Comparison of ENCODE assay signal across 28 cellular contexts in genomic region chr5:179204572-179204971, GRCh38.
A peak's percentile ranks its signal among the peaks of the same experiment; 100 is the strongest.
DNase-seq lines count a peak whose midpoint lies in the region; ATAC-seq, FAIRE-seq and TF ChIP-seq lines count a peak whose summit lies in the region.
"Had no signal": no experiment of that assay in that cellular context is flagged by ENCODE, and none has a peak within 500 bp of the region (broad histone marks: within the 10 kb centered on the region; RNA-seq: fewer than 3 reads in every experiment).

No MANE protein-coding gene starts in this region.

- ATAC-seq in right cardiac atrium (no peak), heart left ventricle (no peak), HepG2 (no peak)
- ATAC-seq: A549, GM12878 had no signal

- TF ChIP-seq RAD21 in HepG2 (CRISPR knock-in tag; IDR thresholded peaks at IDR 0.05): no peak

- in situ Hi-C loops in HepG2 (cut with HindIII; ENCODE audit: extremely low pct_ligation_motif_present, low pct_unique_long_range_greater_than_20kb): no loop called here

- FAIRE-seq in HepG2 (lab: Jason Lieb, UNC): no peak
- FAIRE-seq: A549, GM12878, GM12892, GM18507, GM19239 had no signal

- no peak overlapping the region for H4K91ac ChIP-seq in neuronal stem cell (ENCODE audit: low read depth, low read length, poor library complexity)

- H3K4ac ChIP-seq in neuronal stem cell (ENCODE audit: low read length): no peak overlapping the region

- no peak for TF ChIP-seq EP300 in HepG2 (IDR thresholded peaks at IDR 0.05; ENCODE audit: low read depth in 2 of 2, low read length in 2 of 2)
- TF ChIP-seq EP300 in HepG2 (CRISPR knock-in tag; IDR thresholded peaks at IDR 0.05; ENCODE audit: borderline replicate concordance): no peak

- H3K9ac ChIP-seq in neuronal stem cell (ENCODE audit: low read depth, low read length, poor library complexity) (no peak overlapping the region), HepG2 (ENCODE audit: insufficient read depth, low read depth, low read length) (no peak overlapping the region)
- H3K9ac ChIP-seq: BLaER1 had no signal

- no peak overlapping the region for H4K8ac ChIP-seq in neuronal stem cell (ENCODE audit: low read depth, low read length)

- TF ChIP-seq POLR2A in heart left ventricle (IDR thresholded peaks at IDR 0.05): no peak
- TF ChIP-seq POLR2A in HepG2 (IDR thresholded peaks at IDR 0.05; ENCODE audit: insufficient read depth in 1 of 2, low read depth in 2 of 2, low read length in 2 of 2): no peak

- no peak overlapping the region for H2AK5ac ChIP-seq in neuronal stem cell (ENCODE audit: low read depth, low read length)

- intact Hi-C loops in right cardiac atrium (cut with DNase I) (no loop called here), heart left ventricle (cut with DNase I) (no loop called here), HepG2 (cut with micrococcal nuclease; ENCODE audit: unreplicated experiment) (no loop called here)

- H4K20me1 ChIP-seq in HepG2 (ENCODE audit: insufficient read depth, low read length): no peaks in the 10 kb centered on the region
- H4K20me1 ChIP-seq: BLaER1 had no signal

- H3K36me3 ChIP-seq in heart left ventricle (no peaks in the 10 kb centered on the region), HEK293 (ENCODE audit: control insufficient read depth in 2 of 2, insufficient read depth in 1 of 2, low read length in 2 of 2) (no peaks in the 10 kb centered on the region), neuronal stem cell (replicated peaks in 1 of 2; ENCODE audit: control insufficient read depth in 2 of 2, insufficient read depth in 2 of 2, low read length in 2 of 2) (no peaks in the 10 kb centered on the region), HepG2 (replicated peaks in 1 of 2; ENCODE audit: control insufficient read depth in 1 of 2, insufficient read depth in 2 of 2, low read length in 2 of 2) (no peaks in the 10 kb centered on the region)
- H3K36me3 ChIP-seq: BE2C, BLaER1 had no signal

- no peaks in the 10 kb centered on the region for H3K79me2 ChIP-seq in HepG2 (ENCODE audit: insufficient read depth, low read length)

- no peak overlapping the region for H3K14ac ChIP-seq in neuronal stem cell (ENCODE audit: low read length)

- no peak overlapping the region for H2BK15ac ChIP-seq in neuronal stem cell (ENCODE audit: low read length)

- peak overlapping the region; percentile 11 for H3K18ac ChIP-seq in neuronal stem cell (ENCODE audit: low read length)

- H3K23ac ChIP-seq in neuronal stem cell (ENCODE audit: low read depth, low read length, poor library complexity): no peak overlapping the region

- H3K9me3 ChIP-seq in right cardiac atrium (ENCODE audit: control insufficient read depth, low read length) (no peaks in the 10 kb centered on the region), heart left ventricle (no peaks in the 10 kb centered on the region), HEK293 (ENCODE audit: control insufficient read depth, insufficient read depth, low read depth, low read length) (no peaks in the 10 kb centered on the region), neuronal stem cell (replicated peaks in 1 of 2; ENCODE audit: control insufficient read depth in 2 of 2, insufficient read depth in 1 of 2, low read depth in 1 of 2, low read length in 2 of 2) (no peaks in the 10 kb centered on the region), HepG2 (ENCODE audit: low read length) (no peaks in the 10 kb centered on the region)
- H3K9me3 ChIP-seq: BE2C, BLaER1 had no signal

- DNase-seq in NCI-H748 (lab: John Stamatoyannopoulos, UW; ENCODE audit: unreplicated experiment) (peak; percentile 13), NCI-H748 treated with DMSO at 0.1 percent for 48 hours (lab: John Stamatoyannopoulos, UW) (no peak), right cardiac atrium (peak in 2 of 3 donors; percentile 43 to 49), heart left ventricle (no peak), neuronal stem cell (ENCODE audit: low spot score) (no peak), HepG2 (ENCODE audit: low spot score) (no peak), dedifferentiated amniotic fluid mesenchymal stem cell (ENCODE audit: extremely low spot score) (no peak)
- DNase-seq: ACHN; BE2C; C1 segment of cervical spinal cord; CD4-positive, alpha-beta memory T cell; CD4-positive, CD25-positive, alpha-beta regulatory T cell; COR-L47; DMS 273 treated with DMSO at 0.1 percent for 48 hours; DMS153; DMS53; DMS79; DND-41; EL; GDM1 had no signal

- WGBS in right cardiac atrium: 74% methylated on average over 21 of the region's 21 CpGs
- WGBS in heart left ventricle, 4 donors: 60 to 75% (median 70%) methylated on average over 10 to 21 of the region's 21 CpGs
- no CpG with 5 or more reads among the region's 21 CpGs for WGBS in neuronal stem cell (ENCODE audit: extremely low coverage in 2 of 2, insufficient read length in 2 of 2, insufficient replicate concordance in 1 of 2), 2 donors
- WGBS in HepG2 (ENCODE audit: low lambda C conversion rate): 67% methylated on average over 7 of the region's 21 CpGs

- no peak overlapping the region for H3K4me2 ChIP-seq in neuronal stem cell (ENCODE audit: insufficient read depth, low read length, poor library complexity, severe bottlenecking)
- H3K4me2 ChIP-seq in HepG2 (ENCODE audit: low read depth, low read length): no peak overlapping the region
- H3K4me2 ChIP-seq: A549, BLaER1 had no signal

- H3K27me3 ChIP-seq in right cardiac atrium (ENCODE audit: control insufficient read depth, insufficient read depth) (no peaks in the 10 kb centered on the region), heart left ventricle (no peaks in the 10 kb centered on the region), neuronal stem cell (ENCODE audit: control insufficient read depth in 3 of 3, insufficient read depth in 3 of 3, low read depth in 1 of 3, low read length in 3 of 3) (no peaks in the 10 kb centered on the region), HepG2 (ENCODE audit: control insufficient read depth in 1 of 2, insufficient read depth in 2 of 2, low read length in 2 of 2) (peaks cover 8 to 55% of the 10 kb centered on the region in 2 experiments)
- H3K27me3 ChIP-seq: BE2C, BLaER1 had no signal

- H2BK12ac ChIP-seq in neuronal stem cell (ENCODE audit: low read length): no peak overlapping the region

- H2BK120ac ChIP-seq in neuronal stem cell (ENCODE audit: low read depth, low read length): no peak overlapping the region

- H2AFZ ChIP-seq in neuronal stem cell (ENCODE audit: low read length): no peak overlapping the region
- H2AFZ ChIP-seq in HepG2 (ENCODE audit: low read length): no peak overlapping the region

- no peaks in the 10 kb centered on the region for H3K4me1 ChIP-seq in right cardiac atrium (ENCODE audit: control insufficient read depth, insufficient read depth, low read length)
- no peaks in the 10 kb centered on the region for H3K4me1 ChIP-seq in heart left ventricle
- no peaks in the 10 kb centered on the region for H3K4me1 ChIP-seq in HEK293 (ENCODE audit: control insufficient read depth, insufficient read depth, low read length)
- H3K4me1 ChIP-seq in neuronal stem cell (ENCODE audit: control insufficient read depth in 2 of 2, insufficient read depth in 1 of 2, low read depth in 1 of 2, low read length in 2 of 2): peaks cover 0 to 7% of the 10 kb centered on the region in 2 donors
- no peaks in the 10 kb centered on the region for H3K4me1 ChIP-seq in HepG2 (ENCODE audit: insufficient read depth, low read length)
- H3K4me1 ChIP-seq: A549, BE2C had no signal

- H3K27ac ChIP-seq in right cardiac atrium (ENCODE audit: low read length): no peak overlapping the region
- no peak overlapping the region for H3K27ac ChIP-seq in heart left ventricle
- H3K27ac ChIP-seq in HEK293 (ENCODE audit: extremely low read depth, low read depth, low read length): no peak overlapping the region
- H3K27ac ChIP-seq in neuronal stem cell (replicated peaks; ENCODE audit: low read length): no peak overlapping the region
- no peak overlapping the region for H3K27ac ChIP-seq in HepG2 (ENCODE audit: extremely low read length, insufficient read depth, low read length)
- H3K27ac ChIP-seq: 22Rv1, A549, BLaER1 had no signal

- no TSS peak for BruUV-seq in HepG2 (replicated peaks; lab: Mats Ljungman, UMichigan)

- no peak for TF ChIP-seq CTCF in heart left ventricle (IDR thresholded peaks at IDR 0.05)
- no peak for TF ChIP-seq CTCF in HEK293 (tag by site-specific recombination; IDR thresholded peaks at IDR 0.05)
- TF ChIP-seq CTCF in HepG2 (CRISPR knock-in tag; IDR thresholded peaks at IDR 0.05): no peak

- no peak overlapping the region for H3K4me3 ChIP-seq in right cardiac atrium (ENCODE audit: low read length)
- no peak overlapping the region for H3K4me3 ChIP-seq in heart left ventricle
- H3K4me3 ChIP-seq in HEK293 (ENCODE audit: low read depth, low read length): no peak overlapping the region
- no peak overlapping the region for H3K4me3 ChIP-seq in neuronal stem cell (ENCODE audit: low read length in 2 of 2)
- no peak overlapping the region for H3K4me3 ChIP-seq in HepG2 (replicated peaks in 1 of 3; ENCODE audit: insufficient read depth in 1 of 3, low read depth in 2 of 3, low read length in 3 of 3)
- H3K4me3 ChIP-seq: A549, BLaER1, GM12878 had no signal

- no peak overlapping the region for H2BK5ac ChIP-seq in neuronal stem cell (ENCODE audit: low read length)

- CTCF ChIA-PET in HEK293 (lab: Yijun Ruan, JAX): no interaction called here
- CTCF ChIA-PET in HepG2 (lab: Yijun Ruan, JAX; ENCODE audit: low intra/inter-chr PET ratio, low total read pairs): no interaction called here

- POLR2A ChIA-PET in HEK293 (lab: Yijun Ruan, JAX): no interaction called here
- POLR2A ChIA-PET in HepG2 (lab: Yijun Ruan, JAX): no interaction called here

- H3K79me1 ChIP-seq in neuronal stem cell (ENCODE audit: low read depth, low read length): no peaks in the 10 kb centered on the region

TF ChIP-seq in HEK293, 187 proteins besides CTCF, POLR2A, EP300 and RAD21 (continues in another document):
- TF ChIP-seq ZNF571 (tag by site-specific recombination; IDR thresholded peaks at IDR 0.05) (no peak), SCRT2 (tag by site-specific recombination; IDR thresholded peaks at IDR 0.05) (no peak), ZIC2 (tag by site-specific recombination; IDR thresholded peaks at IDR 0.05) (peak; percentile 44), ZNF239 (tag by site-specific recombination; IDR thresholded peaks at IDR 0.05) (no peak)

TF ChIP-seq in HepG2, 621 proteins besides CTCF, POLR2A, EP300 and RAD21 (continues in another document):
- TF ChIP-seq HDAC1 (CRISPR knock-in tag; IDR thresholded peaks at IDR 0.05): no peak
- no peak for TF ChIP-seq ZNF749 (CRISPR knock-in tag; IDR thresholded peaks at IDR 0.05; ENCODE audit: borderline replicate concordance)

Comparison
In these comparisons a context has a peak if more than half of its experiments do, and no peak if none do; other contexts are left out.
1. DNase-seq: peak in NCI-H748 (single experiment) and right cardiac atrium (2 of 3); none in NCI-H748 treated with DMSO at 0.1 percent for 48 hours (single experiment), heart left ventricle (0 of 5), neuronal stem cell (single experiment), HepG2 (single experiment) and dedifferentiated amniotic fluid mesenchymal stem cell (single experiment).